In the genomic region with DNA sequence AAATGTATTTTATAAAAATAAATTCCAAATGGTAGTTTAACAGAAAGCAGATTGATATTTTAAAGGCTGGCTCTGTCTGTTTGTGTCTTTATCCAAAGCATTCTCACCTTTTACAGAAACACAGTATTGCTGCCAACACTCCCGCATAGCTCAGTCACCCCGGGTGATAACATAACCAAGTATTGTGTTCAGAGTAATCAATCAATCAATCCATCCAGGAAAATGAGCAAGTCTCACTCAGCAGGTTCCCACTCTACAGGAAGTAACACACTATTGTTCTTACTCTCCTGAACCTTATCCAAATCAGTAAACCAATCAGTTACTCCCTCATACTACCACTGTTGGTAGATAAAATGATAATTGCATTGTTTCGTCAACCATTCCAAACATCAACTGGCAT, we compare ENCODE assay signal across 24 cellular contexts.
"Had no signal": no experiment of that assay in that cellular context is flagged by ENCODE, and none has a peak within 500 bp of the region (broad histone marks: within the 10 kb centered on the region; RNA-seq: fewer than 3 reads in every experiment).

No MANE protein-coding gene starts in this region.

- H3K27me3 ChIP-seq: adrenal gland, Peyer's patch, SJCRH30 had no signal

- ATAC-seq: activated CD4-positive, alpha-beta T cell treated with anti-CD3 and anti-CD28 coated beads for 36 hours; activated CD8-positive, alpha-beta T cell treated with anti-CD3 and anti-CD28 coated beads for 36 hours; activated T-cell treated with anti-CD3 and anti-CD28 coated beads, Interleukin-2, amount 50 U/mL, for 72 hours had no signal

- H3K4me3 ChIP-seq: adrenal gland, Peyer's patch, SJCRH30 had no signal

- H3K36me3 ChIP-seq: adrenal gland, Peyer's patch, SJCRH30, WERI-Rb-1 had no signal

- H3K27ac ChIP-seq: adrenal gland, Peyer's patch, RWPE1, SJCRH30, WERI-Rb-1 had no signal

- DNase-seq: activated CD4-positive, alpha-beta T cell treated with anti-CD3 and anti-CD28 coated beads for 36 hours; activated CD8-positive, alpha-beta memory T cell treated with anti-CD3 and anti-CD28 coated beads, Interleukin-2, amount 50 U/mL, for 4 hours; activated CD8-positive, alpha-beta T cell treated with anti-CD3 and anti-CD28 coated beads for 36 hours; activated gamma-delta T cell treated with Interleukin-2 at 50 U/mL for 16 hours; activated naive CD4-positive, alpha-beta T cell treated with anti-CD3 and anti-CD28 coated beads, Interleukin-2, amount 50 U/mL, for 16 hours; activated naive CD8-positive, alpha-beta T cell treated with anti-CD3 and anti-CD28 coated beads, Interleukin-2, amount 10 ng/mL, durations not matched to agents 7 days and 5 days; activated T-cell treated with anti-CD3 and anti-CD28 coated beads, Interleukin-2, amount 50 U/mL, for 72 hours; adrenal gland; anterior cingulate cortex; cerebellar nuclear complex; Karpas-422; MM.1S; NCI-H1105; NCI-H1694; NCI-H2029; NCI-H446 treated with DMSO at 0.1 percent for 48 hours; NCI-H524 treated with DMSO at 0.1 percent for 48 hours; Peyer's patch; Right ventricle myocardium superior; SJCRH30; SK-N-SH; T-helper 1 cell; WERI-Rb-1 had no signal

- H3K9ac ChIP-seq: SK-N-SH had no signal

- H3K9me2 ChIP-seq: SK-N-SH had no signal

- H3K4me2 ChIP-seq: SK-N-SH had no signal

- H3K9me3 ChIP-seq: adrenal gland, Peyer's patch, SJCRH30, SK-N-SH had no signal
